1 cellular context compared by ENCODE assay signal in genomic region chr19:15379083-15379995, GRCh38.
TF ChIP-seq lines count a peak whose summit lies in the region.

TSS of gene AKAP8 (minus strand) at chr19:15379787. CDS start at chr19:15379731, 56 bp downstream.

TF ChIP-seq in H1, 55 proteins besides CTCF, POLR2A, EP300 and RAD21:
- no peak; a peak in 1 of 4 replicates for TF ChIP-seq HDAC2 (IDR thresholded peaks at IDR 0.05; ENCODE audit: borderline replicate concordance in 1 of 2, low read depth in 2 of 2, low read length in 2 of 2)
- TF ChIP-seq GABPA (IDR thresholded peaks at IDR 0.05; ENCODE audit: borderline replicate concordance, insufficient read depth, low read length): no peak
- no peak for TF ChIP-seq NANOG (IDR thresholded peaks at IDR 0.05; ENCODE audit: insufficient read depth, low read depth, low read length, poor library complexity, severe bottlenecking)
- peak; percentile 91 for TF ChIP-seq PHF8 (conservative IDR thresholded peaks at IDR 0.05; ENCODE audit: low read depth, low read length)
- no peak for TF ChIP-seq TCF12 (IDR thresholded peaks at IDR 0.05; ENCODE audit: low read depth, low read length)
- no peak for TF ChIP-seq POU5F1 (IDR thresholded peaks at IDR 0.05; ENCODE audit: low read depth, low read length)
- peak; percentile 36 for TF ChIP-seq SIX5 (IDR thresholded peaks at IDR 0.05; ENCODE audit: low read depth, low read length)
- no peak for TF ChIP-seq FOSL1 (IDR thresholded peaks at IDR 0.05; ENCODE audit: insufficient read depth, low read depth, low read length)
- peak; percentile 76 for TF ChIP-seq SP2 (IDR thresholded peaks at IDR 0.05; ENCODE audit: low read length)
- TF ChIP-seq CHD7 (IDR thresholded peaks at IDR 0.05; ENCODE audit: insufficient replicate concordance, low read length): no peak
- TF ChIP-seq BCL11A (IDR thresholded peaks at IDR 0.05; ENCODE audit: low read depth in 2 of 2, low read length in 2 of 2): no peak
- TF ChIP-seq NRF1 (IDR thresholded peaks at IDR 0.05; ENCODE audit: low read depth, low read length): peak; percentile 79
- peak; percentile 88 for TF ChIP-seq SP4 (IDR thresholded peaks at IDR 0.05; ENCODE audit: low read length)
- TF ChIP-seq CREB1 (IDR thresholded peaks at IDR 0.05): peak; percentile 89
- TF ChIP-seq, protein P1, sequence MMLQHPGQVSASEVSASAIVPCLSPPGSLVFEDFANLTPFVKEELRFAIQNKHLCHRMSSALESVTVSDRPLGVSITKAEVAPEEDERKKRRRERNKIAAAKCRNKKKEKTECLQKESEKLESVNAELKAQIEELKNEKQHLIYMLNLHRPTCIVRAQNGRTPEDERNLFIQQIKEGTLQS (IDR thresholded peaks at IDR 0.05; ENCODE audit: insufficient read depth, low read depth, low read length): no peak
- TF ChIP-seq, protein P2, sequence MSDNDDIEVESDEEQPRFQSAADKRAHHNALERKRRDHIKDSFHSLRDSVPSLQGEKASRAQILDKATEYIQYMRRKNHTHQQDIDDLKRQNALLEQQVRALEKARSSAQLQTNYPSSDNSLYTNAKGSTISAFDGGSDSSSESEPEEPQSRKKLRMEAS (IDR thresholded peaks at IDR 0.05): peak; percentile 78
- TF ChIP-seq TBP (IDR thresholded peaks at IDR 0.05; ENCODE audit: low read depth, low read length): peak; percentile 88
- TF ChIP-seq KDM4A (IDR thresholded peaks at IDR 0.05; ENCODE audit: low read depth, low read length, severe bottlenecking): no peak
- no peak for TF ChIP-seq E2F6 (IDR thresholded peaks at IDR 0.05)
- TF ChIP-seq JUN (IDR thresholded peaks at IDR 0.05; ENCODE audit: low read depth, low read length): no peak
- no peak for TF ChIP-seq BRCA1 (IDR thresholded peaks at IDR 0.05; ENCODE audit: low read depth, low read length)
- TF ChIP-seq TAF7 (optimal IDR thresholded peaks at IDR 0.05; ENCODE audit: borderline replicate concordance, low read depth, low read length): peak; percentile 77
- TF ChIP-seq CHD2 (IDR thresholded peaks at IDR 0.05; ENCODE audit: low read length): peak; percentile 80
- TF ChIP-seq KDM5A (IDR thresholded peaks at IDR 0.05; ENCODE audit: low read length): no peak
- TF ChIP-seq EZH2 (IDR thresholded peaks at IDR 0.05; ENCODE audit: low read depth, low read length, severe bottlenecking): no peak
- TF ChIP-seq EGR1 (IDR thresholded peaks at IDR 0.05; ENCODE audit: borderline replicate concordance, low read depth, low read length): peak; percentile 25; the same call in 1 of the 2 replicates
- TF ChIP-seq ASH2L (IDR thresholded peaks at IDR 0.05; ENCODE audit: low read length): no peak
- no peak for TF ChIP-seq SUZ12 (IDR thresholded peaks at IDR 0.05; ENCODE audit: low read length)
- peak; percentile 87; the same call in 1 of the 2 replicates for TF ChIP-seq ATF2 (IDR thresholded peaks at IDR 0.05; ENCODE audit: low read length)
- TF ChIP-seq GTF2F1 (IDR thresholded peaks at IDR 0.05; ENCODE audit: borderline replicate concordance, low read depth, low read length): no peak; the same call in 1 of the 2 replicates
- TF ChIP-seq SIN3A (conservative IDR thresholded peaks at IDR 0.05 in 1 of 2, IDR thresholded peaks at IDR 0.05 in 1 of 2; ENCODE audit: low read depth in 1 of 2, low read length in 2 of 2): peak; percentile 30 to 61; a peak in 1 of 4 replicates
- TF ChIP-seq SRF (IDR thresholded peaks at IDR 0.05; ENCODE audit: low read depth, low read length): no peak
- TF ChIP-seq RFX5 (IDR thresholded peaks at IDR 0.05; ENCODE audit: borderline replicate concordance, low read depth, low read length): no peak
- TF ChIP-seq YY1 (IDR thresholded peaks at IDR 0.05; ENCODE audit: low read depth, low read length): peak; percentile 95
- peak; percentile 92 for TF ChIP-seq TAF1 (IDR thresholded peaks at IDR 0.05; ENCODE audit: low read depth, low read length)
- TF ChIP-seq RBBP5 (IDR thresholded peaks at IDR 0.05; ENCODE audit: borderline replicate concordance, low read depth, low read length): peak; percentile 54; the same call in 1 of the 2 replicates
- no peak for TF ChIP-seq BACH1 (IDR thresholded peaks at IDR 0.05; ENCODE audit: low read length)
- no peak for TF ChIP-seq SIRT6 (IDR thresholded peaks at IDR 0.05; ENCODE audit: low read length)
- TF ChIP-seq CBX5 (IDR thresholded peaks at IDR 0.05; ENCODE audit: low read depth, low read length): no peak
- no peak for TF ChIP-seq CEBPB (IDR thresholded peaks at IDR 0.05; ENCODE audit: low read depth, low read length)
- TF ChIP-seq SP1 (IDR thresholded peaks at IDR 0.05; ENCODE audit: low read depth, low read length): peak; percentile 87
- no peak for TF ChIP-seq HDAC6 (IDR thresholded peaks at IDR 0.05; ENCODE audit: low read depth, low read length)
- no peak for TF ChIP-seq SAP30 (IDR thresholded peaks at IDR 0.05; ENCODE audit: insufficient read depth, insufficient replicate concordance, low read length)
- peak; percentile 98 for TF ChIP-seq POLR2AphosphoS5 (IDR thresholded peaks at IDR 0.05; ENCODE audit: low read depth, low read length)
